ENCODE assay signal across 11 cellular contexts in the genomic region with DNA sequence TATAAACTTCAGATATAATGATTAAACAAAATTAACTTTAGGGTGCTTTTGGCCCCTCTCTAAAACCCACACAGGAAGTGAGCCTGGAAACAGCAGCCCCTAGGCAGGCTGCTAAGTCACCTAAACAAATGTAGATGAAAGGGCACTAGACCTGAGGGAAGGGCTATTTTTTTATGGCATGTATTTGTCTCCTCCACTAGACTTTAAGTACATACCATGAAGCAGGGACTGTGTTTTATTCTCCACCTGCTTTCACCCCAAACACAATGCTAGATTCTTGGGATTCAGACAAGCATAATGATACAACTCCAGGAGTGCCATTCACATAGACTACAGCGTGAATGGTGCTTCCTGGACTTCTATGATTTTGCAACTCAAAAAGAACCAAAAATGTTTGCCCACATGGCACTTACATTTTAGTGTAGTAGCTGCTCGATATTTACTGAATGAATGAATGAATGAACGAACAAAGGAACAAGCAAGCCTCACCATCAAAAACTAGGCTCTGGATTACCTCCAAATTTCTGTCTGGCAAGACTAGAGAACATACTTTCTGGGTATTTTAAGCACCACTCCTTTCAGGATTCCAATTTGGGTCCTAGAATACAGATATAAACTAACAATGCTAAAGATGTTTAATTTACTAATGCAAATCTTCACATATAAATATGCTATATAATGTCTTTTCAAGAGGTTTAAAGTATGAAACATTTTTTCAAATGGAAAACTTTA. TPM values are rescaled to one million over a fixed set of nuclear protein-coding genes. Genes with fewer than 3 reads are reported as not detected.
A peak's percentile ranks its signal among the peaks of the same experiment; 100 is the strongest.
DNase-seq lines count a peak whose midpoint lies in the region; ATAC-seq, FAIRE-seq and TF ChIP-seq lines count a peak whose summit lies in the region.
"Had no signal": no experiment of that assay in that cellular context is flagged by ENCODE, and none has a peak within 500 bp of the region (broad histone marks: within the 10 kb centered on the region; RNA-seq: fewer than 3 reads in every experiment).

No MANE protein-coding gene starts in this region.

- H3K79me1 ChIP-seq in H1 (ENCODE audit: low read depth, low read length) = no peaks in the 10 kb centered on the region; the same call in 1 of the 2 replicates

- no peak overlapping the region for H3K56ac ChIP-seq in H1 (replicated peaks; ENCODE audit: insufficient read length, low read depth, low read length)

- peaks cover 26% of the 10 kb centered on the region for H3K4me1 Mint-ChIP-seq in CD14-positive monocyte

- no peak overlapping the region for H3K4ac ChIP-seq in H1 (replicated peaks; ENCODE audit: insufficient read length, low read depth, low read length)

- DNase-seq in CD14-positive monocyte (ENCODE audit: low spot score) (no peak), NB4 (ENCODE audit: low read depth) (peak; percentile 67), H1 (ENCODE audit: low read depth in 1 of 2, low spot score in 2 of 2) (no peak), NCI-H2171 (lab: John Stamatoyannopoulos, UW) (no peak)
- DNase-seq in activated CD8-positive, alpha-beta memory T cell treated with anti-CD3 and anti-CD28 coated beads for 24 hours = no peak
- DNase-seq: HCEC 1CT; stimulated activated CD4-positive, alpha-beta T cell treated with anti-CD3 and anti-CD28 coated beads, Interleukin-4, amount 100 ng/mL, for 24 hours had no signal

- H3K9me3 ChIP-seq in H1 (ENCODE audit: insufficient read depth in 2 of 2, low read depth in 1 of 2, low read length in 1 of 2) = no peaks in the 10 kb centered on the region

- peak; percentile 47 for ATAC-seq in GM19351 (IDR thresholded peaks at IDR 0.05; ENCODE audit: unreplicated experiment)
- ATAC-seq in HG03045 (IDR thresholded peaks at IDR 0.05; ENCODE audit: unreplicated experiment) = no peak
- no peak for ATAC-seq in HG02571 (IDR thresholded peaks at IDR 0.05; ENCODE audit: unreplicated experiment)

- no peak for FAIRE-seq in H1 (lab: Jason Lieb, UNC)

- no peak overlapping the region for H4K91ac ChIP-seq in H1 (replicated peaks; ENCODE audit: insufficient read length, low read length)

- WGBS in H1 (ENCODE audit: extremely low coverage in 1 of 2, insufficient coverage in 1 of 2, insufficient read length in 1 of 2, insufficient replicate concordance in 2 of 2, low coverage in 1 of 2, low lambda C conversion rate in 2 of 2, missing lambda C conversion rate in 1 of 2), 2 experiments = 91% methylated on average over 3 of the region's 3 CpGs; no CpG with 5 or more reads in 1 of the 2 experiments

- peaks cover 0 to 2% (median 0%) of the 10 kb centered on the region in 3 donors for H3K27me3 Mint-ChIP-seq in CD14-positive monocyte (ENCODE audit: low read depth in 3 of 3)

- no peak overlapping the region for H3K27ac ChIP-seq in H1 (ENCODE audit: low read depth, low read length)

- H3K9ac ChIP-seq in H1 (replicated peaks in 1 of 4; ENCODE audit: extremely low read depth in 1 of 4, low read depth in 3 of 4, low read length in 3 of 4) = no peak overlapping the region; a peak in 1 of 7 replicates

- H3K18ac ChIP-seq in H1 (ENCODE audit: extremely low read depth, low read length) = 0 out of 2 replicates have a peak overlapping the region, but pooled peaks have one; percentile 13

- H2BK5ac ChIP-seq in H1 (ENCODE audit: low read depth, low read length) = no peak overlapping the region

- H3K27me3 ChIP-seq in H1 (replicated peaks in 1 of 4; ENCODE audit: control insufficient read depth in 3 of 4, extremely low read depth in 1 of 4, insufficient read depth in 3 of 4, low read length in 3 of 4) = no peaks in the 10 kb centered on the region

- H3K36me3 ChIP-seq in H1 (ENCODE audit: control insufficient read depth in 2 of 4, insufficient read depth in 4 of 4, low read length in 3 of 4) = no peaks in the 10 kb centered on the region

- no peak overlapping the region for H4K5ac ChIP-seq in H1 (ENCODE audit: insufficient read length, low read depth, low read length)

- no peak overlapping the region for H3K14ac ChIP-seq in H1 (ENCODE audit: insufficient read length)

- no peak overlapping the region for H3K23ac ChIP-seq in H1 (ENCODE audit: insufficient read length)

- TF ChIP-seq EP300 in H1 (IDR thresholded peaks at IDR 0.05; ENCODE audit: borderline replicate concordance in 1 of 2, low read depth in 2 of 2, low read length in 2 of 2) = no peak

- H3K4me1 ChIP-seq in H1 (replicated peaks in 1 of 4; ENCODE audit: control insufficient read depth in 3 of 4, insufficient read depth in 4 of 4, low read length in 3 of 4) = peaks cover 0 to 5% (median 2%) of the 10 kb centered on the region in 4 experiments; a peak in 4 of 7 replicates

- peak overlapping the region in 5 of 7 donors; percentile 22 to 71 (median 38) for H3K27ac Mint-ChIP-seq in CD14-positive monocyte

- H3K4me3 Mint-ChIP-seq in CD14-positive monocyte = no peak overlapping the region

- no peak for TF ChIP-seq CTCF in CD14-positive monocyte (IDR thresholded peaks at IDR 0.05)
- TF ChIP-seq CTCF in NB4 (IDR thresholded peaks at IDR 0.05; ENCODE audit: low read depth, low read length) = no peak
- no peak for TF ChIP-seq CTCF in H1 (IDR thresholded peaks at IDR 0.05; ENCODE audit: control extremely low read depth in 1 of 3, insufficient read depth in 1 of 3, low read depth in 1 of 3, low read length in 3 of 3)

- H3K9me3 Mint-ChIP-seq in CD14-positive monocyte = no peaks in the 10 kb centered on the region
- H3K9me3 Mint-ChIP-seq: activated naive CD4-positive, alpha-beta T cell treated with anti-CD3 and anti-CD28 coated beads, Interleukin-2, amount 50 U/mL, for 72 hours had no signal

- H2BK12ac ChIP-seq in H1 (ENCODE audit: low read depth, low read length) = no peak overlapping the region; the same call in 1 of the 2 replicates

- intact Hi-C loops in CD14-positive monocyte (cut with micrococcal nuclease) = no loop called here

- peaks cover 2 to 3% of the 10 kb centered on the region in 2 experiments for H4K20me1 ChIP-seq in H1 (replicated peaks in 1 of 2; ENCODE audit: control insufficient read depth in 1 of 2, insufficient read depth in 2 of 2, low read length in 2 of 2)

- peaks cover 7 to 20% of the 10 kb centered on the region in 2 donors for H3K36me3 Mint-ChIP-seq in CD14-positive monocyte
- H3K36me3 Mint-ChIP-seq: activated naive CD4-positive, alpha-beta T cell treated with anti-CD3 and anti-CD28 coated beads, Interleukin-2, amount 50 U/mL, for 72 hours had no signal

- H3K23me2 ChIP-seq in H1 (ENCODE audit: low read depth, low read length) = no peaks in the 10 kb centered on the region

- H2BK15ac ChIP-seq in H1 (ENCODE audit: low read length) = peak overlapping the region; percentile 50

- no peak overlapping the region for H4K8ac ChIP-seq in H1 (ENCODE audit: extremely low read depth, insufficient read depth, low read length)

- peaks cover 7 to 86% of the 10 kb centered on the region in 2 experiments; a peak in 3 of 4 replicates for H3K79me2 ChIP-seq in H1 (ENCODE audit: control insufficient read depth in 1 of 2, insufficient read depth in 2 of 2, low read length in 2 of 2)

- no peak overlapping the region for H2BK20ac ChIP-seq in H1 (ENCODE audit: low read length)

- H2AFZ ChIP-seq in H1 (ENCODE audit: low read length) = no peak overlapping the region

- POLR2A ChIA-PET in H1 (lab: Charles Lee; ENCODE audit: partially characterized antibody) = interaction anchor here (2.2 kb wide), 1 partner anchor 10 kb away, joined by 9 read pairs; the partner anchor contains the start of gene ATAD2B

- TF ChIP-seq RAD21 in H1 (IDR thresholded peaks at IDR 0.05 in 1 of 2, conservative IDR thresholded peaks at IDR 0.05 in 1 of 2; ENCODE audit: low read depth in 2 of 2, low read length in 2 of 2) = no peak

- H3K4me2 ChIP-seq in H1 (ENCODE audit: insufficient read depth in 1 of 2, low read depth in 2 of 2, low read length in 2 of 2) = no peak overlapping the region

- CTCF ChIA-PET in H1 (lab: Charles Lee; ENCODE audit: partially characterized antibody) = no interaction called here

- TF ChIP-seq POLR2A in NB4 (IDR thresholded peaks at IDR 0.05; ENCODE audit: extremely low read depth, insufficient read length) (no peak), H1 (IDR thresholded peaks at IDR 0.05; ENCODE audit: control extremely low read depth in 1 of 2, low read depth in 2 of 2, low read length in 2 of 2) (no peak)

- H2BK120ac ChIP-seq in H1 (replicated peaks; ENCODE audit: low read depth, low read length) = no peak overlapping the region

- peak overlapping the region; percentile 85; the same call in 1 of the 2 replicates for H2AK5ac ChIP-seq in H1 (ENCODE audit: low read depth, low read length)

- H3K4me3 ChIP-seq in NB4 (ENCODE audit: low read depth, low read length) (no peak overlapping the region), H1 (ENCODE audit: extremely low read depth in 1 of 4, insufficient read depth in 2 of 4, low read depth in 3 of 4, low read length in 4 of 4) (no peak overlapping the region)

TF ChIP-seq in H1, 55 proteins besides CTCF, POLR2A, EP300 and RAD21:
- TF ChIP-seq RFX5 (IDR thresholded peaks at IDR 0.05; ENCODE audit: borderline replicate concordance, low read depth, low read length) (no peak), KDM1A (IDR thresholded peaks at IDR 0.05; ENCODE audit: borderline replicate concordance, low read length) (no peak), SP1 (IDR thresholded peaks at IDR 0.05; ENCODE audit: low read depth, low read length) (no peak), POU5F1 (IDR thresholded peaks at IDR 0.05; ENCODE audit: low read depth, low read length) (no peak), KDM5A (IDR thresholded peaks at IDR 0.05; ENCODE audit: low read length) (no peak)

RNA-seq across cellular contexts. Expression of gene ATAD2B, which starts 10.0 kb away (rescaled TPM):
- polyA plus RNA-seq in CD14-positive monocyte (10 to 100 TPM in 1 of 2 donors, 1 to 10 TPM in 1; 4.9 to 12.1 TPM), H1 (2011; rRNA removed) (2.7 and 3.4 TPM in 2 replicates)
- total RNA-seq in H1 (2021; fragmentation: NEBNext Ultra II Directional; extraction: Animal tissue kit (Norgen Biotek cat#: 25700)) = 15.3 and 16.1 TPM in 2 replicates
- polyA plus RNA-seq in H1 (2011; cell fraction: cytosol; rRNA removed) = 3.7 TPM
- polyA plus RNA-seq in H1 (2011; cell fraction: nucleus; rRNA removed) = 5.3 TPM
- polyA plus RNA-seq in H1 (2012, experiment 1 of 2) = 2.6 to 5.3 TPM (median 4.3 TPM) in 4 replicates
- 0.42 TPM for polyA plus RNA-seq in H1 (2012, experiment 2 of 2)
- polyA plus RNA-seq in H1 (2013, experiment 1 of 2) = 4.7 TPM
- polyA plus RNA-seq in H1 (2013, experiment 2 of 2) = 4.0 TPM
- 12.9 and 15.0 TPM in 2 replicates for polyA minus RNA-seq in H1 (2011; rRNA and poly(A)+ RNA removed)
- polyA minus RNA-seq in H1 (2011; cell fraction: cytosol; rRNA and poly(A)+ RNA removed) = 7.2 TPM
- 38.5 TPM for polyA minus RNA-seq in H1 (2011; cell fraction: nucleus; rRNA and poly(A)+ RNA removed)

RNA-seq across cellular contexts. Expression of gene UBXN2A, which starts 23.4 kb away (rescaled TPM):
- polyA plus RNA-seq in CD14-positive monocyte (1 to 10 TPM; 5.5 to 6.8 TPM), H1 (2011; rRNA removed) (2.6 and 3.6 TPM in 2 replicates)
- 19.0 and 20.4 TPM in 2 replicates for total RNA-seq in H1 (2021; fragmentation: NEBNext Ultra II Directional; extraction: Animal tissue kit (Norgen Biotek cat#: 25700))
- polyA plus RNA-seq in H1 (2011; cell fraction: cytosol; rRNA removed) = 5.1 TPM
- polyA plus RNA-seq in H1 (2011; cell fraction: nucleus; rRNA removed) = 2.7 TPM
- 4.6 to 14.6 TPM (median 7.5 TPM) in 4 replicates for polyA plus RNA-seq in H1 (2012, experiment 1 of 2)
- polyA plus RNA-seq in H1 (2012, experiment 2 of 2) = 2.0 TPM
- 13.9 TPM for polyA plus RNA-seq in H1 (2013, experiment 1 of 2)
- polyA plus RNA-seq in H1 (2013, experiment 2 of 2) = 13.7 TPM
- polyA minus RNA-seq in H1 (2011; rRNA and poly(A)+ RNA removed) = 4.2 and 5.1 TPM in 2 replicates
- 4.6 TPM for polyA minus RNA-seq in H1 (2011; cell fraction: cytosol; rRNA and poly(A)+ RNA removed)
- 15.5 TPM for polyA minus RNA-seq in H1 (2011; cell fraction: nucleus; rRNA and poly(A)+ RNA removed)
